Comparison of ENCODE assay signal across 8 cellular contexts in genomic region chr3:69738859-69739203, GRCh38. TPM values are rescaled to one million over a fixed set of nuclear protein-coding genes. Genes with fewer than 3 reads are reported as not detected.
DNase-seq lines count a peak whose midpoint lies in the region; ATAC-seq and TF ChIP-seq lines count a peak whose summit lies in the region.

No MANE protein-coding gene starts in this region.

- no peak for ATAC-seq in activated CD8-positive, alpha-beta T cell treated with anti-CD3 and anti-CD28 coated beads, Interleukin-2, amount 10 ng/mL, durations not matched to agents 7 days and 5 days
- ATAC-seq in right cardiac atrium = peak; percentile 23 to 24
- ATAC-seq in HG03095 (IDR thresholded peaks at IDR 0.05; ENCODE audit: unreplicated experiment) = no peak
- no peak for ATAC-seq in activated naive CD4-positive, alpha-beta T cell treated with anti-CD3 and anti-CD28 coated beads, Interleukin-2, amount 50 U/mL, for 72 hours

- H3K4me3 ChIP-seq in right cardiac atrium (ENCODE audit: low read length) = peak overlapping the region; percentile 63
- peak overlapping the region; percentile 84 to 94 (median 87) for H3K4me3 ChIP-seq in skeletal muscle tissue (ENCODE audit: low read length in 3 of 3)
- no peak overlapping the region for H3K4me3 ChIP-seq in OCI-LY7 (ENCODE audit: low read depth, low read length, poor library complexity, severe bottlenecking)

- CTCF ChIA-PET in activated CD8-positive, alpha-beta T cell treated with anti-CD3 and anti-CD28 coated beads, Interleukin-2, amount 10 ng/mL, durations not matched to agents 7 days and 5 days (lab: Charles Lee) = no interaction called here
- CTCF ChIA-PET in OCI-LY7 (lab: Charles Lee; ENCODE audit: unreplicated experiment) = no interaction called here

- no TSS peak for BruUV-seq in OCI-LY7 (replicated peaks; lab: Mats Ljungman, UMichigan)

- no peak overlapping the region for H2AFZ ChIP-seq in OCI-LY7 (ENCODE audit: low read length)

- H3K36me3 ChIP-seq in skeletal muscle tissue (ENCODE audit: control insufficient read depth in 3 of 3, insufficient read depth in 3 of 3, low read length in 3 of 3) (no peaks in the 10 kb centered on the region), OCI-LY7 (ENCODE audit: insufficient read depth, low read length) (no peaks in the 10 kb centered on the region)

- no peak overlapping the region for H3K4me2 ChIP-seq in OCI-LY7 (ENCODE audit: low read length)

- no peak for DNase-seq in HFFc6
- DNase-seq in activated CD8-positive, alpha-beta T cell treated with anti-CD3 and anti-CD28 coated beads, Interleukin-2, amount 10 ng/mL, durations not matched to agents 7 days and 5 days = no peak
- DNase-seq in right cardiac atrium = peak in 1 of 3 donors; percentile 53
- DNase-seq in OCI-LY7 (ENCODE audit: low spot score) = no peak
- no peak for DNase-seq in activated naive CD4-positive, alpha-beta T cell treated with anti-CD3 and anti-CD28 coated beads, Interleukin-2, amount 50 U/mL, for 72 hours (ENCODE audit: low spot score in 2 of 2)
- no peak for DNase-seq in stimulated activated naive CD4-positive, alpha-beta T cell treated with Interleukin-2 at 50 U/mL for 16 hours (lab: John Stamatoyannopoulos, UW)

- peak overlapping the region; percentile 85 to 88 (median 86) for H3K9ac ChIP-seq in skeletal muscle tissue (ENCODE audit: low read depth in 1 of 3, low read length in 3 of 3)

- intact Hi-C loops in right cardiac atrium (cut with DNase I) (loop anchor here in 1 of 4 donors (10.0 kb wide), 1 partner anchor 46 kb away; no protein-coding TSS in a partner anchor), OCI-LY7 (cut with micrococcal nuclease; ENCODE audit: unreplicated experiment) (no loop called here)

- no peaks in the 10 kb centered on the region for H3K36me3 Mint-ChIP-seq in HFFc6 (ENCODE audit: low read depth)
- H3K36me3 Mint-ChIP-seq in activated CD8-positive, alpha-beta T cell treated with anti-CD3 and anti-CD28 coated beads, Interleukin-2, amount 10 ng/mL, durations not matched to agents 7 days and 5 days (ENCODE audit: low read depth) = no peaks in the 10 kb centered on the region
- H3K36me3 Mint-ChIP-seq in activated naive CD4-positive, alpha-beta T cell treated with anti-CD3 and anti-CD28 coated beads, Interleukin-2, amount 50 U/mL, for 72 hours = peaks cover 0 to 17% of the 10 kb centered on the region in 2 donors

- no peaks in the 10 kb centered on the region for H3K27me3 ChIP-seq in right cardiac atrium (ENCODE audit: control insufficient read depth, insufficient read depth)
- no peaks in the 10 kb centered on the region for H3K27me3 ChIP-seq in skeletal muscle tissue (ENCODE audit: control insufficient read depth in 3 of 3, insufficient read depth in 3 of 3, low read length in 3 of 3)

- no peaks in the 10 kb centered on the region for H3K9me3 ChIP-seq in right cardiac atrium (ENCODE audit: control insufficient read depth, low read length)
- no peaks in the 10 kb centered on the region for H3K9me3 ChIP-seq in skeletal muscle tissue (ENCODE audit: control insufficient read depth in 3 of 3, low read length in 3 of 3)
- H3K9me3 ChIP-seq in OCI-LY7 (ENCODE audit: low read length) = no peaks in the 10 kb centered on the region

- H3K4me1 Mint-ChIP-seq in HFFc6 (ENCODE audit: low read depth) = peaks cover 50% of the 10 kb centered on the region
- peaks cover 4% of the 10 kb centered on the region for H3K4me1 Mint-ChIP-seq in activated CD8-positive, alpha-beta T cell treated with anti-CD3 and anti-CD28 coated beads, Interleukin-2, amount 10 ng/mL, durations not matched to agents 7 days and 5 days (ENCODE audit: low read depth)

- H3K9me2 ChIP-seq in OCI-LY7 (ENCODE audit: insufficient read depth, low read length) = no peaks in the 10 kb centered on the region; the same call in 1 of the 2 replicates

- TF ChIP-seq CTCF in HFFc6 (IDR thresholded peaks at IDR 0.05) (no peak), OCI-LY7 (conservative IDR thresholded peaks at IDR 0.05; ENCODE audit: low read length) (no peak)

- H3K27ac Mint-ChIP-seq in HFFc6 = peak overlapping the region; percentile 56
- no peak overlapping the region for H3K27ac Mint-ChIP-seq in activated CD8-positive, alpha-beta T cell treated with anti-CD3 and anti-CD28 coated beads, Interleukin-2, amount 10 ng/mL, durations not matched to agents 7 days and 5 days
- no peak overlapping the region for H3K27ac Mint-ChIP-seq in activated naive CD4-positive, alpha-beta T cell treated with anti-CD3 and anti-CD28 coated beads, Interleukin-2, amount 50 U/mL, for 72 hours

- WGBS in right cardiac atrium = under 1% methylated on average over 12 of the region's 12 CpGs

- H3K27me3 Mint-ChIP-seq in HFFc6 (ENCODE audit: insufficient read depth) = peaks cover 4% of the 10 kb centered on the region
- H3K27me3 Mint-ChIP-seq in activated CD8-positive, alpha-beta T cell treated with anti-CD3 and anti-CD28 coated beads, Interleukin-2, amount 10 ng/mL, durations not matched to agents 7 days and 5 days (ENCODE audit: low read depth) = peaks cover 56% of the 10 kb centered on the region

- H3K4me3 Mint-ChIP-seq in HFFc6 = peak overlapping the region; percentile 96
- H3K4me3 Mint-ChIP-seq in activated CD8-positive, alpha-beta T cell treated with anti-CD3 and anti-CD28 coated beads, Interleukin-2, amount 10 ng/mL, durations not matched to agents 7 days and 5 days = peak overlapping the region; percentile 48

- H3K4me1 ChIP-seq in right cardiac atrium (ENCODE audit: control insufficient read depth, insufficient read depth, low read length) (peaks cover 2% of the 10 kb centered on the region), skeletal muscle tissue (ENCODE audit: control insufficient read depth in 3 of 3, insufficient read depth in 3 of 3, low read length in 3 of 3) (peaks cover 28 to 43% (median 39%) of the 10 kb centered on the region in 3 donors), OCI-LY7 (ENCODE audit: insufficient read depth, low read length, poor library complexity, severe bottlenecking) (no peaks in the 10 kb centered on the region)

- H3K9me3 Mint-ChIP-seq in HFFc6 = no peaks in the 10 kb centered on the region
- no peaks in the 10 kb centered on the region for H3K9me3 Mint-ChIP-seq in activated CD8-positive, alpha-beta T cell treated with anti-CD3 and anti-CD28 coated beads, Interleukin-2, amount 10 ng/mL, durations not matched to agents 7 days and 5 days (ENCODE audit: insufficient read depth)
- H3K9me3 Mint-ChIP-seq in activated naive CD4-positive, alpha-beta T cell treated with anti-CD3 and anti-CD28 coated beads, Interleukin-2, amount 50 U/mL, for 72 hours = no peaks in the 10 kb centered on the region

- H3K27ac ChIP-seq in right cardiac atrium (ENCODE audit: low read length) (peak overlapping the region; percentile 73), skeletal muscle tissue (ENCODE audit: low read depth, low read length) (peak overlapping the region; percentile 88), OCI-LY7 (ENCODE audit: low read depth, low read length, poor library complexity, severe bottlenecking) (no peak overlapping the region)

- POLR2A ChIA-PET in activated CD8-positive, alpha-beta T cell treated with anti-CD3 and anti-CD28 coated beads, Interleukin-2, amount 10 ng/mL, durations not matched to agents 7 days and 5 days (lab: Charles Lee) = no interaction called here
- POLR2A ChIA-PET in OCI-LY7 (lab: Charles Lee) = no interaction called here

- no peaks in the 10 kb centered on the region for H4K20me1 ChIP-seq in OCI-LY7 (ENCODE audit: insufficient read depth, low read length)

- no peaks in the 10 kb centered on the region for H3K79me2 ChIP-seq in OCI-LY7 (ENCODE audit: insufficient read depth, low read depth, low read length)

RNA-seq across cellular contexts. Expression of gene MITF, which starts 0.4 kb away (rescaled TPM):
- total RNA-seq in HFFc6 (2021; fragmentation: NEBNext Ultra II Directional; extraction: Animal tissue kit (Norgen Biotek cat#: 25700)) = 10 to 100 TPM; 23.3 to 38.2 (median 25.7) TPM
- not detected for total RNA-seq in activated CD8-positive, alpha-beta T cell treated with anti-CD3 and anti-CD28 coated beads, Interleukin-2, amount 10 ng/mL, durations not matched to agents 7 days and 5 days
- 10 to 100 TPM; 48.3 to 75.3 (median 58.4) TPM for total RNA-seq in right cardiac atrium
- 18.6 TPM for polyA plus RNA-seq in right cardiac atrium
- total RNA-seq in skeletal muscle tissue = 11.0 TPM
- not detected in 2 replicates for total RNA-seq in OCI-LY7 (2014; rRNA removed; shearing (Covaris generic))
- total RNA-seq in OCI-LY7 (2022) = not detected in 2 replicates
- under 1 TPM in 1 of 2 donors, not detected in 1; 0.23 TPM for total RNA-seq in activated naive CD4-positive, alpha-beta T cell treated with anti-CD3 and anti-CD28 coated beads, Interleukin-2, amount 50 U/mL, for 72 hours

Comparison
In these comparisons a context has a peak if more than half of its experiments do, and no peak if none do; other contexts are left out.
1. ATAC-seq: peak in right cardiac atrium (2 of 2); none in activated CD8-positive, alpha-beta T cell treated with anti-CD3 and anti-CD28 coated beads, Interleukin-2, amount 10 ng/mL, durations not matched to agents 7 days and 5 days (single experiment), HG03095 (single experiment) and activated naive CD4-positive, alpha-beta T cell treated with anti-CD3 and anti-CD28 coated beads, Interleukin-2, amount 50 U/mL, for 72 hours (0 of 2).